8 cellular contexts compared by ENCODE assay signal in genomic region chr7:16644987-16645592, GRCh38. TPM values are rescaled to one million over a fixed set of nuclear protein-coding genes. Genes with fewer than 3 reads are reported as not detected.
DNase-seq lines count a peak whose midpoint lies in the region; ATAC-seq and TF ChIP-seq lines count a peak whose summit lies in the region.

No MANE protein-coding gene starts in this region.

- no peaks in the 10 kb centered on the region for H3K36me3 ChIP-seq in esophagus muscularis mucosa

- intact Hi-C loops in esophagus muscularis mucosa (cut with DNase I): no loop called here

- peak overlapping the region; percentile 90 to 94 (median 92) for H3K27ac ChIP-seq in esophagus muscularis mucosa (replicated peaks in 1 of 4)

- peak overlapping the region; percentile 98 for H3K4me3 Mint-ChIP-seq in T-helper 2 cell treated with Interferon-gamma antibody and Interleukin-4, amounts not matched to agents 5 μg/mL and 100 μg/mL, for 36 hours
- peak overlapping the region; percentile 95 to 99 (median 97) for H3K4me3 Mint-ChIP-seq in nephron

- no peaks in the 10 kb centered on the region for H3K9me3 Mint-ChIP-seq in T-helper 2 cell treated with Interferon-gamma antibody and Interleukin-4, amounts not matched to agents 5 μg/mL and 100 μg/mL, for 36 hours
- no peaks in the 10 kb centered on the region for H3K9me3 Mint-ChIP-seq in nephron

- no peak for TF ChIP-seq EP300 in esophagus muscularis mucosa (IDR thresholded peaks at IDR 0.05)

- H3K36me3 Mint-ChIP-seq in T-helper 2 cell treated with Interferon-gamma antibody and Interleukin-4, amounts not matched to agents 5 μg/mL and 100 μg/mL, for 36 hours (ENCODE audit: low read depth): peaks cover 17% of the 10 kb centered on the region
- no peaks in the 10 kb centered on the region for H3K36me3 Mint-ChIP-seq in nephron (ENCODE audit: low read depth)

- ATAC-seq in HG02970 (IDR thresholded peaks at IDR 0.05; ENCODE audit: low FRiP score, unreplicated experiment) (peak; percentile 12), HG03108 (IDR thresholded peaks at IDR 0.05; ENCODE audit: unreplicated experiment) (no peak), HG02678 (IDR thresholded peaks at IDR 0.05; ENCODE audit: unreplicated experiment) (no peak)

- H3K27me3 ChIP-seq in esophagus muscularis mucosa: no peaks in the 10 kb centered on the region

- H3K4me1 ChIP-seq in esophagus muscularis mucosa: peaks cover 29 to 76% (median 70%) of the 10 kb centered on the region in 4 donors

- H3K27ac Mint-ChIP-seq in T-helper 2 cell treated with Interferon-gamma antibody and Interleukin-4, amounts not matched to agents 5 μg/mL and 100 μg/mL, for 36 hours: peak overlapping the region; percentile 98
- H3K27ac Mint-ChIP-seq in nephron: peak overlapping the region; percentile 98 to 99 (median 99)

- peaks cover 51% of the 10 kb centered on the region for H3K4me1 Mint-ChIP-seq in T-helper 2 cell treated with Interferon-gamma antibody and Interleukin-4, amounts not matched to agents 5 μg/mL and 100 μg/mL, for 36 hours (ENCODE audit: low read depth)
- H3K4me1 Mint-ChIP-seq in nephron: peaks cover 56% of the 10 kb centered on the region

- CTCF ChIA-PET in GM10248 (lab: Yijun Ruan, JAX): interaction anchor here (1.0 to 1.9 kb wide), 4 partner anchors 10 to 81 kb away, joined by 4 to 7 read pairs (median 4); no protein-coding TSS in a partner anchor

- 0% methylated on average over 29 of the region's 36 CpGs for WGBS in esophagus muscularis mucosa

- no peak for TF ChIP-seq CTCF in GM10248 (IDR thresholded peaks at IDR 0.05; ENCODE audit: control extremely low read depth, extremely low read depth, low read depth, missing control alignments)
- no peak for TF ChIP-seq CTCF in esophagus muscularis mucosa (IDR thresholded peaks at IDR 0.05)
- TF ChIP-seq CTCF in nephron (IDR thresholded peaks at IDR 0.05; ENCODE audit: unreplicated experiment in 3 of 3): no peak

- no peak for TF ChIP-seq POLR2A in esophagus muscularis mucosa (IDR thresholded peaks at IDR 0.05; ENCODE audit: low read depth)

- H3K4me3 ChIP-seq in esophagus muscularis mucosa: peak overlapping the region; percentile 72 to 93 (median 84)

- no peaks in the 10 kb centered on the region for H3K9me3 ChIP-seq in esophagus muscularis mucosa

- POLR2A ChIA-PET in GM10248 (lab: Yijun Ruan, JAX): no interaction called here

- no peaks in the 10 kb centered on the region for H3K27me3 Mint-ChIP-seq in T-helper 2 cell treated with Interferon-gamma antibody and Interleukin-4, amounts not matched to agents 5 μg/mL and 100 μg/mL, for 36 hours (ENCODE audit: low read depth)
- peaks cover 5% of the 10 kb centered on the region for H3K27me3 Mint-ChIP-seq in nephron (ENCODE audit: low read depth)

- peak; percentile 15 for DNase-seq in GM10248 (ENCODE audit: extremely low spot score)
- DNase-seq in T-helper 2 cell treated with Interferon-gamma antibody and Interleukin-4, amounts not matched to agents 5 μg/mL and 100 μg/mL, for 36 hours (ENCODE audit: low spot score): no peak
- DNase-seq in esophagus muscularis mucosa (ENCODE audit: extremely low spot score): no peak
- DNase-seq in retina: no peak

RNA-seq across cellular contexts. Expression of gene ANKMY2, which starts 0.5 kb away (rescaled TPM):
- 10 to 100 TPM; 12.4 to 24.9 (median 17.6) TPM for total RNA-seq in esophagus muscularis mucosa

RNA-seq across cellular contexts. Expression of gene BZW2, which starts 0.9 kb away (rescaled TPM):
- total RNA-seq in esophagus muscularis mucosa: 10 to 100 TPM; 48.1 to 73.9 (median 62.4) TPM
